ENCODE assay signal across 8 cellular contexts in the genomic region with DNA sequence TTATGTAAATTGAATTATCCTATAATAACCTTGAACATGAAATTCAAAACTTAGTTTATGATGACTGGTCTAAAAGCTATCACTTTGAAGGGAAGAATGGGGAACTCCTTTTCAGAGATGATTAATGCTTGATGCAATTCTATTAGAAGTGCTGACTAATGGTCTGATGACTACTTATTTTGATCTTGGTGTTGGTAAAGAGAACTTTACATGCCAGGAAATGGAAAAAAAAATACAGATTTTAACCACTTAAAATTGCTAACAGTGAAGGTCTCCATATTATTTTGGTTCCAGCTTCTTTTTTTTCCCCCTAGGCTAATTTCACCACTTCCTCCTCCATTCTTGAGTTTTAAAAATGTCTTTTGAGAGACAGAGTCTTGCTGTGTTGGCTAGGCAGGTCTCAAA. TPM values are rescaled to one million over a fixed set of nuclear protein-coding genes. Genes with fewer than 3 reads are reported as not detected.
DNase-seq lines count a peak whose midpoint lies in the region; ATAC-seq, FAIRE-seq and TF ChIP-seq lines count a peak whose summit lies in the region.

No MANE protein-coding gene starts in this region.

- H3K79me2 ChIP-seq in mammary epithelial cell (ENCODE audit: insufficient read depth, low read length): no peaks in the 10 kb centered on the region

- H3K27ac Mint-ChIP-seq in CD8-positive, alpha-beta T cell: peak overlapping the region; percentile 52
- peak overlapping the region in 8 of 9 donors; percentile 7 to 92 (median 80) for H3K27ac Mint-ChIP-seq in naive thymus-derived CD4-positive, alpha-beta T cell

- no peak overlapping the region for H3K4me3 Mint-ChIP-seq in CD8-positive, alpha-beta T cell
- H3K4me3 Mint-ChIP-seq in naive thymus-derived CD4-positive, alpha-beta T cell: peak overlapping the region in 5 of 10 donors; percentile 8 to 53 (median 30)

- H2AFZ ChIP-seq in mammary epithelial cell (ENCODE audit: low read depth, low read length): peak overlapping the region; percentile 66

- peak overlapping the region; percentile 27 for H3K9ac ChIP-seq in mammary epithelial cell (ENCODE audit: insufficient read depth, low read length)

- POLR2A ChIA-PET in CD8-positive, alpha-beta T cell (lab: Charles Lee): interaction anchor here (0.7 to 2.2 kb wide), 3 partner anchors 13 to 31 kb away, joined by 3 to 8 read pairs (median 4); no protein-coding TSS in a partner anchor
- POLR2A ChIA-PET in naive thymus-derived CD4-positive, alpha-beta T cell (lab: Charles Lee): interaction anchor here (1.6 to 14.7 kb wide), 4 partner anchors 9 to 25 kb away, joined by 4 to 224 read pairs (median 62); partner anchors contain the start of gene S1PR1

- no peak overlapping the region for H3K4me3 ChIP-seq in CD8-positive, alpha-beta T cell (ENCODE audit: low read depth, low read length)
- H3K4me3 ChIP-seq in NB4 (ENCODE audit: low read depth, low read length): no peak overlapping the region
- no peak overlapping the region for H3K4me3 ChIP-seq in mammary epithelial cell (replicated peaks in 1 of 3; ENCODE audit: insufficient read depth in 1 of 3, low read depth in 2 of 3, low read length in 3 of 3)
- H3K4me3 ChIP-seq in naive thymus-derived CD4-positive, alpha-beta T cell (ENCODE audit: low read length): no peak overlapping the region
- H3K4me3 ChIP-seq in aorta (ENCODE audit: low read length in 2 of 2): no peak overlapping the region

- peak overlapping the region; percentile 26 for H3K4me2 ChIP-seq in mammary epithelial cell (ENCODE audit: insufficient read depth, low read depth, low read length)

- H4K20me1 ChIP-seq in mammary epithelial cell (ENCODE audit: insufficient read depth, low read length): no peaks in the 10 kb centered on the region

- peaks cover 73% of the 10 kb centered on the region for H3K4me1 ChIP-seq in CD8-positive, alpha-beta T cell (ENCODE audit: insufficient read depth, low read length)
- H3K4me1 ChIP-seq in mammary epithelial cell (ENCODE audit: insufficient read depth, low read length): peaks cover 29% of the 10 kb centered on the region
- peaks cover 66 to 72% of the 10 kb centered on the region in 2 donors for H3K4me1 ChIP-seq in naive thymus-derived CD4-positive, alpha-beta T cell (ENCODE audit: control insufficient read depth in 2 of 2, insufficient read depth in 2 of 2, low read length in 2 of 2)
- no peaks in the 10 kb centered on the region for H3K4me1 ChIP-seq in aorta (ENCODE audit: control insufficient read depth in 1 of 2, insufficient read depth in 2 of 2, low read length in 2 of 2)

- H3K27ac ChIP-seq in CD8-positive, alpha-beta T cell (ENCODE audit: low read depth, low read length): no peak overlapping the region
- peak overlapping the region; percentile 80 for H3K27ac ChIP-seq in mammary epithelial cell (ENCODE audit: insufficient read depth, low read depth, low read length)
- H3K27ac ChIP-seq in naive thymus-derived CD4-positive, alpha-beta T cell (ENCODE audit: low read depth, low read length): no peak overlapping the region
- H3K27ac ChIP-seq in aorta (ENCODE audit: low read depth in 1 of 2, low read length in 2 of 2): no peak overlapping the region

- TF ChIP-seq CTCF in CD8-positive, alpha-beta T cell (IDR thresholded peaks at IDR 0.05): no peak
- no peak for TF ChIP-seq CTCF in NB4 (IDR thresholded peaks at IDR 0.05; ENCODE audit: low read depth, low read length)
- TF ChIP-seq CTCF in mammary epithelial cell (conservative IDR thresholded peaks at IDR 0.05 in 1 of 2, IDR thresholded peaks at IDR 0.05 in 1 of 2; ENCODE audit: extremely low read depth in 1 of 2, insufficient read depth in 1 of 2, low read depth in 1 of 2, low read length in 2 of 2): no peak
- no peak for TF ChIP-seq CTCF in D721Med (IDR thresholded peaks at IDR 0.05; ENCODE audit: insufficient read depth, missing control alignments)

- H3K4me1 Mint-ChIP-seq in CD8-positive, alpha-beta T cell (ENCODE audit: low read depth): peaks cover 71% of the 10 kb centered on the region
- peaks cover 54 to 84% (median 72%) of the 10 kb centered on the region in 7 donors for H3K4me1 Mint-ChIP-seq in naive thymus-derived CD4-positive, alpha-beta T cell

- dilution Hi-C loops in mammary epithelial cell (cut with HindIII; ENCODE audit: low sequenced_read_pairs): no loop called here

- H3K36me3 ChIP-seq in CD8-positive, alpha-beta T cell (ENCODE audit: insufficient read depth, low read length): no peaks in the 10 kb centered on the region
- H3K36me3 ChIP-seq in mammary epithelial cell (ENCODE audit: insufficient read depth, low read length): no peaks in the 10 kb centered on the region
- H3K36me3 ChIP-seq in naive thymus-derived CD4-positive, alpha-beta T cell (ENCODE audit: control insufficient read depth in 2 of 3, insufficient read depth in 3 of 3, low read length in 3 of 3): no peaks in the 10 kb centered on the region
- H3K36me3 ChIP-seq in aorta (ENCODE audit: control insufficient read depth in 1 of 2, insufficient read depth in 2 of 2, low read length in 1 of 2): no peaks in the 10 kb centered on the region

- no peaks in the 10 kb centered on the region for H3K9me3 ChIP-seq in CD8-positive, alpha-beta T cell (ENCODE audit: low read length)
- H3K9me3 ChIP-seq in mammary epithelial cell (replicated peaks; ENCODE audit: insufficient read depth, low read length) (no peaks in the 10 kb centered on the region), aorta (ENCODE audit: control insufficient read depth, low read length) (no peaks in the 10 kb centered on the region)
- H3K9me3 ChIP-seq in naive thymus-derived CD4-positive, alpha-beta T cell (ENCODE audit: control insufficient read depth in 2 of 3, low read length in 3 of 3): no peaks in the 10 kb centered on the region

- H3K36me3 Mint-ChIP-seq in CD8-positive, alpha-beta T cell: no peaks in the 10 kb centered on the region
- peaks cover 0 to 5% (median 0%) of the 10 kb centered on the region in 5 donors for H3K36me3 Mint-ChIP-seq in naive thymus-derived CD4-positive, alpha-beta T cell

- no peaks in the 10 kb centered on the region for H3K27me3 Mint-ChIP-seq in CD8-positive, alpha-beta T cell (ENCODE audit: low read depth)
- no peaks in the 10 kb centered on the region for H3K27me3 Mint-ChIP-seq in naive thymus-derived CD4-positive, alpha-beta T cell

- FAIRE-seq in D721Med (lab: Jason Lieb, UNC): no peak

- H3K9me3 Mint-ChIP-seq in CD8-positive, alpha-beta T cell: no peaks in the 10 kb centered on the region
- peaks cover 0 to 2% (median 0%) of the 10 kb centered on the region in 11 donors for H3K9me3 Mint-ChIP-seq in naive thymus-derived CD4-positive, alpha-beta T cell

- ATAC-seq in CD8-positive, alpha-beta T cell: peak; percentile 16
- peak; percentile 58 for ATAC-seq in naive thymus-derived CD4-positive, alpha-beta T cell
- ATAC-seq in aorta (ENCODE audit: low FRiP score) (no peak), GM19035 (IDR thresholded peaks at IDR 0.05; ENCODE audit: unreplicated experiment) (no peak), HG03025 (IDR thresholded peaks at IDR 0.05; ENCODE audit: low FRiP score, unreplicated experiment) (no peak)

- no TSS peak for BruUV-seq in mammary epithelial cell (replicated peaks; lab: Mats Ljungman, UMichigan)

- no peak for DNase-seq in CD8-positive, alpha-beta T cell
- DNase-seq in NB4 (ENCODE audit: low read depth): peak; percentile 67
- DNase-seq in mammary epithelial cell: peak; percentile 84
- no peak for DNase-seq in naive thymus-derived CD4-positive, alpha-beta T cell
- DNase-seq in aorta: no peak
- no peak for DNase-seq in D721Med (ENCODE audit: insufficient read length, low spot score)

- in situ Hi-C loops in mammary epithelial cell (cut with MboI; ENCODE audit: low sequenced_read_pairs in 2 of 2): no loop called here

- TF ChIP-seq POLR2A in NB4 (IDR thresholded peaks at IDR 0.05; ENCODE audit: extremely low read depth, insufficient read length): no peak

- intact Hi-C loops in CD8-positive, alpha-beta T cell (cut with DNase I, micrococcal nuclease): no loop called here
- intact Hi-C loops in mammary epithelial cell (cut with micrococcal nuclease) (no loop called here), aorta (cut with DNase I) (no loop called here)
- intact Hi-C loops in naive thymus-derived CD4-positive, alpha-beta T cell (cut with micrococcal nuclease): loop anchor here (1.0 to 2.0 kb wide), 2 partner anchors 8 to 19 kb away; no protein-coding TSS in a partner anchor

- H3K27me3 ChIP-seq in CD8-positive, alpha-beta T cell (ENCODE audit: insufficient read depth, low read length): no peaks in the 10 kb centered on the region
- no peaks in the 10 kb centered on the region for H3K27me3 ChIP-seq in mammary epithelial cell (ENCODE audit: insufficient read depth, low read length)
- H3K27me3 ChIP-seq in naive thymus-derived CD4-positive, alpha-beta T cell (ENCODE audit: control insufficient read depth in 2 of 2, insufficient read depth in 2 of 2, low read length in 2 of 2): no peaks in the 10 kb centered on the region
- H3K27me3 ChIP-seq in aorta (ENCODE audit: control insufficient read depth in 1 of 2, insufficient read depth in 2 of 2, low read length in 1 of 2): no peaks in the 10 kb centered on the region

- CTCF ChIA-PET in CD8-positive, alpha-beta T cell (lab: Charles Lee): interaction anchor here (0.9 to 3.3 kb wide), 5 partner anchors 8 to 339 kb away, joined by 3 to 19 read pairs (median 4); no protein-coding TSS in a partner anchor
- CTCF ChIA-PET in mammary epithelial cell (lab: Charles Lee; ENCODE audit: low non-redundant PET): interaction anchor here (0.6 kb wide), 1 partner anchor 21 kb away, joined by 7 read pairs; no protein-coding TSS in a partner anchor
- CTCF ChIA-PET in naive thymus-derived CD4-positive, alpha-beta T cell (lab: Charles Lee): interaction anchor here (0.7 kb wide), 1 partner anchor 50 kb away, joined by 3 read pairs; no protein-coding TSS in a partner anchor

RNA-seq across cellular contexts. Expression of gene S1PR1, which starts 22.9 kb away (rescaled TPM):
- 100 to 1,000 TPM; 416 to 420 TPM for total RNA-seq in CD8-positive, alpha-beta T cell
- total RNA-seq in mammary epithelial cell (1 to 10 TPM; 3.7 to 4.2 TPM), aorta (10 to 100 TPM; 51.3 to 71.0 TPM)
- polyA plus RNA-seq in mammary epithelial cell (11.5 TPM), aorta (1 to 10 TPM; 3.1 to 9.1 TPM)
- 16.4 TPM for polyA minus RNA-seq in mammary epithelial cell
- 100 to 1,000 TPM; 116 to 305 (median 283) TPM for total RNA-seq in naive thymus-derived CD4-positive, alpha-beta T cell
- polyA plus RNA-seq in naive thymus-derived CD4-positive, alpha-beta T cell: 100 to 1,000 TPM; 209 to 247 TPM

Comparison
In these comparisons a context has a peak if more than half of its experiments do, and no peak if none do; other contexts are left out.
1. ATAC-seq: peak in CD8-positive, alpha-beta T cell (single experiment) and naive thymus-derived CD4-positive, alpha-beta T cell (single experiment); none in aorta (single experiment), GM19035 (single experiment) and HG03025 (single experiment).
2. DNase-seq: peak in NB4 (single experiment) and mammary epithelial cell (single experiment); none in CD8-positive, alpha-beta T cell (0 of 7), naive thymus-derived CD4-positive, alpha-beta T cell (0 of 9), aorta (0 of 2) and D721Med (single experiment).
3. RNA of gene S1PR1, which starts 22.9 kb away (total RNA-seq): 416 to 420 TPM in CD8-positive, alpha-beta T cell, 116 to 305 TPM in naive thymus-derived CD4-positive, alpha-beta T cell and 51.3 to 71.0 TPM in aorta; 3.7 to 4.2 TPM in mammary epithelial cell; every median in the first group is over 10 times any median in the second.
4. intact Hi-C loops: an anchor here in naive thymus-derived CD4-positive, alpha-beta T cell (1.0 to 2.0 kb wide); none called in CD8-positive, alpha-beta T cell, mammary epithelial cell and aorta.